ENCODE assay signal across 20 cellular contexts in genomic region chr16:66617728-66618127, GRCh38. TPM values are rescaled to one million over a fixed set of nuclear protein-coding genes. Genes with fewer than 3 reads are reported as not detected.
A peak's percentile ranks its signal among the peaks of the same experiment; 100 is the strongest.
DNase-seq lines count a peak whose midpoint lies in the region; ATAC-seq, FAIRE-seq and TF ChIP-seq lines count a peak whose summit lies in the region.
"Had no signal": no experiment of that assay in that cellular context is flagged by ENCODE, and none has a peak within 500 bp of the region (broad histone marks: within the 10 kb centered on the region; RNA-seq: fewer than 3 reads in every experiment).

No MANE protein-coding gene starts in this region.

- H2BK20ac ChIP-seq in H9 (ENCODE audit: low read depth, low read length, poor library complexity, severe bottlenecking) = no peak overlapping the region

- H3K4me1 Mint-ChIP-seq in H9 = peaks cover 43 to 45% of the 10 kb centered on the region in 2 experiments
- H3K4me1 Mint-ChIP-seq in activated T-helper 2 cell treated with anti-CD3 and anti-CD28 coated beads, Interferon-gamma antibody, Interleukin-2, Interleukin-4, amounts not matched to agents 10 μg/mL and 5 μg/mL and 100 μg/mL, durations not matched to agents 14 hours and 24 hours and 36 hours (ENCODE audit: low read depth) = peaks cover 3% of the 10 kb centered on the region

- H4K8ac ChIP-seq in H9 (replicated peaks; ENCODE audit: insufficient read length, low read depth, low read length) = no peak overlapping the region

- no peak overlapping the region; a peak in 1 of 5 replicates for H3K4me3 Mint-ChIP-seq in H9
- no peak overlapping the region for H3K4me3 Mint-ChIP-seq in activated T-helper 2 cell treated with anti-CD3 and anti-CD28 coated beads, Interferon-gamma antibody, Interleukin-2, Interleukin-4, amounts not matched to agents 10 μg/mL and 5 μg/mL and 100 μg/mL, durations not matched to agents 14 hours and 24 hours and 36 hours (ENCODE audit: low read depth)
- H3K4me3 Mint-ChIP-seq: activated T-cell treated with anti-CD3 and anti-CD28 coated beads, Interleukin-2, amount 50 U/mL, for 4 hours; naive thymus-derived CD8-positive, alpha-beta T cell had no signal

- no peak overlapping the region for H4K5ac ChIP-seq in H9 (ENCODE audit: insufficient read length, low read depth, low read length)

- H2BK120ac ChIP-seq in H9 (ENCODE audit: low read depth, low read length, poor library complexity, severe bottlenecking) = no peak overlapping the region

- dilution Hi-C loops in endothelial cell of umbilical vein (cut with MboI; ENCODE audit: extremely low pct_ligation_motif_present, low sequenced_read_pairs) = no loop called here

- H3K79me2 ChIP-seq in H9 (ENCODE audit: insufficient read depth, low read length) = no peaks in the 10 kb centered on the region
- no peaks in the 10 kb centered on the region for H3K79me2 ChIP-seq in endothelial cell of umbilical vein (ENCODE audit: control insufficient read depth, insufficient read depth, low read length)
- H3K79me2 ChIP-seq in parathyroid adenoma = peaks cover 12% of the 10 kb centered on the region

- no peaks in the 10 kb centered on the region for H3K9me3 ChIP-seq in H9 (ENCODE audit: control insufficient read depth, low read depth, low read length)
- no peaks in the 10 kb centered on the region for H3K9me3 ChIP-seq in endothelial cell of umbilical vein (replicated peaks; ENCODE audit: control insufficient read depth, insufficient read depth, low read length)
- H3K9me3 ChIP-seq in parathyroid adenoma (ENCODE audit: control insufficient read depth, low read length) = no peaks in the 10 kb centered on the region
- H3K9me3 ChIP-seq: adrenal gland, left ventricle myocardium inferior, upper lobe of left lung had no signal

- H3K23ac ChIP-seq in H9 (ENCODE audit: insufficient read length, low read depth, low read length) = no peak overlapping the region

- TF ChIP-seq CTCF in H9 (conservative IDR thresholded peaks at IDR 0.05) = no peak
- TF ChIP-seq CTCF in endothelial cell of umbilical vein (IDR thresholded peaks at IDR 0.05; ENCODE audit: extremely low read depth in 1 of 2, insufficient read depth in 1 of 2, low read depth in 1 of 2, low read length in 2 of 2) = no peak
- TF ChIP-seq CTCF in parathyroid adenoma (IDR thresholded peaks at IDR 0.05) = no peak

- no peak overlapping the region for H3K4ac ChIP-seq in H9 (ENCODE audit: low read depth, low read length)

- ATAC-seq in HG02678 (IDR thresholded peaks at IDR 0.05; ENCODE audit: unreplicated experiment) = no peak
- ATAC-seq: activated T-cell treated with anti-CD3 and anti-CD28 coated beads, Interleukin-2, amount 50 U/mL, for 4 hours; naive thymus-derived CD8-positive, alpha-beta T cell had no signal

- no peak overlapping the region for H2BK15ac ChIP-seq in H9 (ENCODE audit: low read depth, low read length)

- H3K9me1 ChIP-seq in endothelial cell of umbilical vein (replicated peaks; ENCODE audit: control insufficient read depth, extremely low read depth, insufficient read depth, low read length) = no peaks in the 10 kb centered on the region

- no peak overlapping the region for H2BK5ac ChIP-seq in H9 (ENCODE audit: insufficient read length, low read length)

- H3K9me3 Mint-ChIP-seq in H9 = no peaks in the 10 kb centered on the region; a peak in 1 of 5 replicates
- H3K9me3 Mint-ChIP-seq in activated T-helper 2 cell treated with anti-CD3 and anti-CD28 coated beads, Interferon-gamma antibody, Interleukin-2, Interleukin-4, amounts not matched to agents 10 μg/mL and 5 μg/mL and 100 μg/mL, durations not matched to agents 14 hours and 24 hours and 36 hours = no peaks in the 10 kb centered on the region
- H3K9me3 Mint-ChIP-seq: activated T-cell treated with anti-CD3 and anti-CD28 coated beads, Interleukin-2, amount 50 U/mL, for 4 hours; naive thymus-derived CD8-positive, alpha-beta T cell had no signal

- no peak overlapping the region for H3T11ph ChIP-seq in H9 (ENCODE audit: low read length)

- H3K9ac ChIP-seq in H9 (ENCODE audit: extremely low read depth, insufficient read length, low read length) = no peak overlapping the region
- no peak overlapping the region for H3K9ac ChIP-seq in endothelial cell of umbilical vein (replicated peaks; ENCODE audit: extremely low read depth, insufficient read depth, low read length)
- no peak overlapping the region for H3K9ac ChIP-seq in parathyroid adenoma

- H3K27ac Mint-ChIP-seq in H9 = peak overlapping the region in 2 of 3 experiments; percentile 44 to 64; a peak in 1 of 7 replicates
- H3K27ac Mint-ChIP-seq in activated T-helper 2 cell treated with anti-CD3 and anti-CD28 coated beads, Interferon-gamma antibody, Interleukin-2, Interleukin-4, amounts not matched to agents 10 μg/mL and 5 μg/mL and 100 μg/mL, durations not matched to agents 14 hours and 24 hours and 36 hours = no peak overlapping the region

- H3K27me3 ChIP-seq in H9 (ENCODE audit: insufficient read depth, low read length) (no peaks in the 10 kb centered on the region), endothelial cell of umbilical vein (ENCODE audit: control insufficient read depth in 2 of 2, insufficient read depth in 2 of 2, low read length in 2 of 2) (no peaks in the 10 kb centered on the region), parathyroid adenoma (ENCODE audit: control insufficient read depth, insufficient read depth, low read length) (no peaks in the 10 kb centered on the region)
- H3K27me3 ChIP-seq: adrenal gland, upper lobe of left lung had no signal

- H2AFZ ChIP-seq in H9 (ENCODE audit: low read length) (no peak overlapping the region), endothelial cell of umbilical vein (ENCODE audit: low read depth, low read length) (no peak overlapping the region), parathyroid adenoma (peak overlapping the region; percentile 20)

- H3K36me3 ChIP-seq in endothelial cell of umbilical vein (ENCODE audit: control insufficient read depth in 2 of 2, extremely low read depth in 1 of 2, insufficient read depth in 2 of 2, low read length in 2 of 2) = peaks cover 4 to 6% of the 10 kb centered on the region in 2 experiments
- no peaks in the 10 kb centered on the region for H3K36me3 ChIP-seq in parathyroid adenoma (ENCODE audit: control insufficient read depth, insufficient read depth, low read length)

- peaks cover 9% of the 10 kb centered on the region; the same call in 1 of the 2 replicates for H3K4me1 ChIP-seq in H9 (ENCODE audit: insufficient read depth, low read length)
- H3K4me1 ChIP-seq in endothelial cell of umbilical vein (ENCODE audit: control insufficient read depth, extremely low read depth, insufficient read depth, low read length) = peaks cover 20% of the 10 kb centered on the region
- H3K4me1 ChIP-seq in parathyroid adenoma = peaks cover 29% of the 10 kb centered on the region

- H3K36me3 Mint-ChIP-seq in H9 (ENCODE audit: insufficient read depth in 1 of 3, low read depth in 3 of 3) = peaks cover 37 to 69% (median 68%) of the 10 kb centered on the region in 3 experiments
- peaks cover 9% of the 10 kb centered on the region for H3K36me3 Mint-ChIP-seq in activated T-helper 2 cell treated with anti-CD3 and anti-CD28 coated beads, Interferon-gamma antibody, Interleukin-2, Interleukin-4, amounts not matched to agents 10 μg/mL and 5 μg/mL and 100 μg/mL, durations not matched to agents 14 hours and 24 hours and 36 hours (ENCODE audit: low read depth)

- H3K14ac ChIP-seq in H9 (ENCODE audit: insufficient read depth, low read length) = no peak overlapping the region

- CTCF ChIA-PET in endothelial cell of umbilical vein (lab: Charles Lee) = interaction anchor here (1.0 to 3.0 kb wide), 7 partner anchors 10 to 255 kb away, joined by 3 to 52 read pairs (median 6); partner anchors contain the start of gene CMTM4

- no TSS peak for BruUV-seq in endothelial cell of umbilical vein (replicated peaks; lab: Mats Ljungman, UMichigan)

- no peak overlapping the region for H3K4me2 ChIP-seq in H9 (ENCODE audit: insufficient read depth, insufficient read length, low read length)
- H3K4me2 ChIP-seq in endothelial cell of umbilical vein (ENCODE audit: insufficient read depth, low read length) = no peak overlapping the region
- peak overlapping the region; percentile 14 for H3K4me2 ChIP-seq in parathyroid adenoma (ENCODE audit: low read length)

- no peak for TF ChIP-seq POLR2A in endothelial cell of umbilical vein (IDR thresholded peaks at IDR 0.05; ENCODE audit: low read depth, low read length)

- H3K27ac ChIP-seq in H9 (ENCODE audit: insufficient read length, low read depth, low read length) (no peak overlapping the region), endothelial cell of umbilical vein (ENCODE audit: insufficient read depth, low read depth, low read length) (no peak overlapping the region), parathyroid adenoma (peak overlapping the region; percentile 66)
- H3K27ac ChIP-seq: left ventricle myocardium inferior, upper lobe of left lung had no signal

- POLR2A ChIA-PET in endothelial cell of umbilical vein (lab: Charles Lee) = no interaction called here

- H4K20me1 ChIP-seq in H9 (ENCODE audit: control insufficient read depth, insufficient read depth, insufficient read length) = no peaks in the 10 kb centered on the region
- H4K20me1 ChIP-seq in endothelial cell of umbilical vein (replicated peaks; ENCODE audit: control insufficient read depth, extremely low read depth, insufficient read depth, low read length) = no peaks in the 10 kb centered on the region

- no peaks in the 10 kb centered on the region for H3K27me3 Mint-ChIP-seq in H9 (ENCODE audit: low read depth)
- no peaks in the 10 kb centered on the region for H3K27me3 Mint-ChIP-seq in activated T-helper 2 cell treated with anti-CD3 and anti-CD28 coated beads, Interferon-gamma antibody, Interleukin-2, Interleukin-4, amounts not matched to agents 10 μg/mL and 5 μg/mL and 100 μg/mL, durations not matched to agents 14 hours and 24 hours and 36 hours (ENCODE audit: low read depth)
- H3K27me3 Mint-ChIP-seq: naive thymus-derived CD8-positive, alpha-beta T cell had no signal

- FAIRE-seq in endothelial cell of umbilical vein (lab: Jason Lieb, UNC) = peak; percentile 48
- FAIRE-seq: D721Med had no signal

- intact Hi-C loops in endothelial cell of umbilical vein (cut with micrococcal nuclease) = no loop called here
- intact Hi-C loops in activated T-helper 2 cell treated with anti-CD3 and anti-CD28 coated beads, Interferon-gamma antibody, Interleukin-2, Interleukin-4, amounts not matched to agents 10 μg/mL and 5 μg/mL and 100 μg/mL, durations not matched to agents 14 hours and 24 hours and 36 hours (cut with micrococcal nuclease) = no loop called here

- no peak overlapping the region for H3K18ac ChIP-seq in H9 (ENCODE audit: insufficient read length, low read depth, low read length)

- H3K79me1 ChIP-seq in H9 (ENCODE audit: insufficient read depth, low read depth, low read length, poor library complexity, severe bottlenecking) = no peaks in the 10 kb centered on the region

- no peak overlapping the region for H3K4me3 ChIP-seq in endothelial cell of umbilical vein (replicated peaks in 1 of 3; ENCODE audit: insufficient read depth in 1 of 3, low read depth in 1 of 3, low read length in 3 of 3)
- H3K4me3 ChIP-seq in parathyroid adenoma (ENCODE audit: low read depth, low read length) = no peak overlapping the region
- H3K4me3 ChIP-seq: adrenal gland, left ventricle myocardium inferior, upper lobe of left lung had no signal

- H2BK12ac ChIP-seq in H9 (ENCODE audit: insufficient read length, low read depth, low read length) = no peak overlapping the region

- no CpG with 5 or more reads among the region's 7 CpGs for WGBS in H9 (ENCODE audit: extremely low coverage, insufficient read length, low lambda C conversion rate)

- no peak overlapping the region for H2AK5ac ChIP-seq in H9 (ENCODE audit: insufficient read length, low read length)

- H3K23me2 ChIP-seq in H9 (ENCODE audit: insufficient read length, low read depth, low read length, poor library complexity, severe bottlenecking) = no peaks in the 10 kb centered on the region

- no peak overlapping the region for H4K91ac ChIP-seq in H9 (ENCODE audit: insufficient read length, low read depth, low read length)

- H3K56ac ChIP-seq in H9 (ENCODE audit: insufficient read length, low read depth, low read length) = no peak overlapping the region

- no peak for DNase-seq in H9
- DNase-seq in SK-N-DZ (ENCODE audit: low spot score) = peak; percentile 27
- DNase-seq in endothelial cell of umbilical vein (ENCODE audit: low read depth, low spot score) = no peak
- no peak for DNase-seq in epidermal melanocyte (ENCODE audit: insufficient read length, low spot score)
- no peak for DNase-seq in activated T-helper 2 cell treated with anti-CD3 and anti-CD28 coated beads, Interferon-gamma antibody, Interleukin-2, Interleukin-4, amounts not matched to agents 10 μg/mL and 5 μg/mL and 100 μg/mL, durations not matched to agents 14 hours and 24 hours and 36 hours (ENCODE audit: low spot score)
- no peak for DNase-seq in effector CD4-positive, alpha-beta T cell
- DNase-seq: activated CD4-positive, alpha-beta T cell treated with anti-CD3 and anti-CD28 coated beads, Interleukin-2, amount 50 U/mL, for 48 hours; activated T-cell treated with anti-CD3 and anti-CD28 coated beads, Interleukin-2, amount 50 U/mL, for 4 hours; hippocampal formation; left ventricle myocardium inferior; naive thymus-derived CD8-positive, alpha-beta T cell; NCI-H748 treated with DMSO at 0.1 percent for 48 hours; Right ventricle myocardium superior; stimulated activated CD4-positive, alpha-beta T cell treated with anti-CD3 and anti-CD28 coated beads, Interleukin-4, amount 100 ng/mL, for 1 hour; upper lobe of left lung had no signal

RNA-seq across cellular contexts. Expression of gene CMTM3, which starts 13.2 kb away (rescaled TPM):
- total RNA-seq in H9 (2021) (39.2 and 41.0 TPM in 2 replicates), endothelial cell of umbilical vein (83.6 and 90.5 TPM in 2 replicates)
- polyA plus RNA-seq in SK-N-DZ (2014; cell fraction: cytosol; rRNA removed) = 31.7 and 31.9 TPM in 2 replicates
- polyA plus RNA-seq in SK-N-DZ (2014; cell fraction: nucleus; rRNA removed) = 19.2 and 24.7 TPM in 2 replicates
- 86.2 and 104 TPM in 2 replicates for polyA plus RNA-seq in endothelial cell of umbilical vein
- polyA plus RNA-seq in endothelial cell of umbilical vein (2011; cell fraction: cytosol; rRNA removed) = 74.9 and 81.6 TPM in 2 replicates
- polyA plus RNA-seq in endothelial cell of umbilical vein (2011; cell fraction: nucleus; rRNA removed) = 43.1 and 45.5 TPM in 2 replicates
- 66.2 and 95.6 TPM in 2 replicates for polyA plus RNA-seq in endothelial cell of umbilical vein (2012)
- polyA minus RNA-seq in endothelial cell of umbilical vein = 75.2 and 81.4 TPM in 2 replicates
- polyA minus RNA-seq in endothelial cell of umbilical vein (2011; cell fraction: cytosol; rRNA and poly(A)+ RNA removed) = not detected
- polyA minus RNA-seq in endothelial cell of umbilical vein (2011; cell fraction: nucleus; rRNA and poly(A)+ RNA removed) = 12.5 and 16.8 TPM in 2 replicates
- 90.6 and 96.4 TPM in 2 replicates for total RNA-seq in activated T-helper 2 cell treated with anti-CD3 and anti-CD28 coated beads, Interferon-gamma antibody, Interleukin-2, Interleukin-4, amounts not matched to agents 10 μg/mL and 5 μg/mL and 100 μg/mL, durations not matched to agents 14 hours and 24 hours and 36 hours

RNA-seq across cellular contexts. Expression of gene CMTM2, which starts 38.5 kb away (rescaled TPM):
- total RNA-seq in H9 (2021) (not detected in 2 replicates), endothelial cell of umbilical vein (not detected in 2 replicates)
- not detected in 2 replicates for polyA plus RNA-seq in SK-N-DZ (2014; cell fraction: cytosol; rRNA removed)
- polyA plus RNA-seq in SK-N-DZ (2014; cell fraction: nucleus; rRNA removed) = not detected in 2 replicates
- polyA plus RNA-seq in endothelial cell of umbilical vein = not detected in 2 replicates
- not detected in 2 replicates for polyA plus RNA-seq in endothelial cell of umbilical vein (2011; cell fraction: cytosol; rRNA removed)
- polyA plus RNA-seq in endothelial cell of umbilical vein (2011; cell fraction: nucleus; rRNA removed) = 0.20 TPM in 1 of 2 replicates, not detected in the other
- polyA plus RNA-seq in endothelial cell of umbilical vein (2012) = not detected in 2 replicates
- polyA minus RNA-seq in endothelial cell of umbilical vein = 1.6 TPM in 1 of 2 replicates, not detected in the other
- polyA minus RNA-seq in endothelial cell of umbilical vein (2011; cell fraction: cytosol; rRNA and poly(A)+ RNA removed) = not detected
- polyA minus RNA-seq in endothelial cell of umbilical vein (2011; cell fraction: nucleus; rRNA and poly(A)+ RNA removed) = not detected in 2 replicates
- total RNA-seq in activated T-helper 2 cell treated with anti-CD3 and anti-CD28 coated beads, Interferon-gamma antibody, Interleukin-2, Interleukin-4, amounts not matched to agents 10 μg/mL and 5 μg/mL and 100 μg/mL, durations not matched to agents 14 hours and 24 hours and 36 hours = 0.30 and 0.53 TPM in 2 replicates
- total RNA-seq: activated T-cell treated with anti-CD3 and anti-CD28 coated beads, Interleukin-2, amount 50 U/mL, for 4 hours; adrenal gland; HT-29; left ventricle myocardium inferior had no signal

RNA-seq across cellular contexts. Expression of gene CMTM1, which starts 51.5 kb away (rescaled TPM):
- total RNA-seq in H9 (2021) = 2.1 and 2.6 TPM in 2 replicates
- 0.33 and 0.59 TPM in 2 replicates for polyA plus RNA-seq in SK-N-DZ (2014; cell fraction: cytosol; rRNA removed)
- 0.73 TPM in 1 of 2 replicates, not detected in the other for polyA plus RNA-seq in SK-N-DZ (2014; cell fraction: nucleus; rRNA removed)
- total RNA-seq in endothelial cell of umbilical vein = 9.3 and 12.3 TPM in 2 replicates
- polyA plus RNA-seq in endothelial cell of umbilical vein = 3.0 and 3.8 TPM in 2 replicates
- 1.9 and 2.5 TPM in 2 replicates for polyA plus RNA-seq in endothelial cell of umbilical vein (2011; cell fraction: cytosol; rRNA removed)
- polyA plus RNA-seq in endothelial cell of umbilical vein (2011; cell fraction: nucleus; rRNA removed) = 1.8 and 2.4 TPM in 2 replicates
- polyA plus RNA-seq in endothelial cell of umbilical vein (2012) = 2.9 and 5.1 TPM in 2 replicates
- polyA minus RNA-seq in endothelial cell of umbilical vein = 3.8 and 4.5 TPM in 2 replicates
- polyA minus RNA-seq in endothelial cell of umbilical vein (2011; cell fraction: cytosol; rRNA and poly(A)+ RNA removed) = 4.8 TPM
- 1.2 and 1.9 TPM in 2 replicates for polyA minus RNA-seq in endothelial cell of umbilical vein (2011; cell fraction: nucleus; rRNA and poly(A)+ RNA removed)
- total RNA-seq in activated T-helper 2 cell treated with anti-CD3 and anti-CD28 coated beads, Interferon-gamma antibody, Interleukin-2, Interleukin-4, amounts not matched to agents 10 μg/mL and 5 μg/mL and 100 μg/mL, durations not matched to agents 14 hours and 24 hours and 36 hours = 9.1 and 10.7 TPM in 2 replicates
